13 cellular contexts compared by ENCODE assay signal in the genomic region with DNA sequence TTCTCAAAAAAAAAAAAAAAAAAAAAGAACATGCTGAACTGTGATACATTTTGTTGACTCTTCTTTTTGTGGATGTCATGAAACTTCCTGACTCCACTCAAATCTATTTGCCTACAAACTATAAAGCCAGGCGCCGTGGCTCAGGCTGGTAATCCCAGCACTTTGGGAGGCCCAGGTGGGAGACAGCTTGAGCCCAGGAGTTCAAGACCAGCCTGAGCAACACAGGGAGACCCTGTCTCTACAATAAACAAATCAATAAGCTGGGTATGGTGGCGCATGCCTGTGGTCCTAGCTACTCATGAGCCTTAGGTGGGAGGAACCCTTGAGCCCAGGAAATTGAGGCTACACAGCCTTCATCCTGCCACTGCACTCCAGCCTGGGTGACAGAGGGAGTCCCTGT. TPM values are rescaled to one million over a fixed set of nuclear protein-coding genes. Genes with fewer than 3 reads are reported as not detected.
DNase-seq lines count a peak whose midpoint lies in the region; ATAC-seq, FAIRE-seq and TF ChIP-seq lines count a peak whose summit lies in the region.
"Had no signal": no experiment of that assay in that cellular context is flagged by ENCODE, and none has a peak within 500 bp of the region (broad histone marks: within the 10 kb centered on the region; RNA-seq: fewer than 3 reads in every experiment).

No MANE protein-coding gene starts in this region.

- H3K9me3 ChIP-seq in IMR-90 (ENCODE audit: control insufficient read depth, insufficient read depth, low read length): no peaks in the 10 kb centered on the region
- H3K9me3 ChIP-seq in kidney (ENCODE audit: control insufficient read depth in 1 of 2, low read length in 2 of 2): no peaks in the 10 kb centered on the region
- H3K9me3 ChIP-seq: pancreas, tibial nerve had no signal

- no peak overlapping the region for H2BK20ac ChIP-seq in IMR-90 (ENCODE audit: low read depth, low read length)

- no CpG with 5 or more reads among the region's 3 CpGs for WGBS in IMR-90 (ENCODE audit: extremely low coverage in 2 of 2, insufficient read length in 1 of 2), 2 experiments

- H2BK120ac ChIP-seq in IMR-90 (ENCODE audit: low read depth, low read length): no peak overlapping the region

- no peak for TF ChIP-seq POLR2A in IMR-90 (IDR thresholded peaks at IDR 0.05; ENCODE audit: low read depth, low read length)

- ATAC-seq in IMR-90 (ENCODE audit: low read depth) (no peak), HG02623 (IDR thresholded peaks at IDR 0.05; ENCODE audit: unreplicated experiment) (no peak)
- ATAC-seq: pancreas had no signal

- BruUV-seq in IMR-90 (replicated peaks; lab: Mats Ljungman, UMichigan): no TSS peak

- H3K79me1 ChIP-seq in IMR-90 (ENCODE audit: low read depth in 1 of 2, low read length in 2 of 2): peaks cover 20 to 60% of the 10 kb centered on the region in 2 experiments

- H4K5ac ChIP-seq in IMR-90 (ENCODE audit: low read depth, low read length): no peak overlapping the region

- CTCF ChIA-PET in IMR-90 (lab: Yijun Ruan, JAX): interaction anchor here (1.6 kb wide), 1 partner anchor 55 kb away, joined by 4 read pairs; no protein-coding TSS in a partner anchor

- H3K36me3 ChIP-seq in IMR-90 (ENCODE audit: control insufficient read depth, insufficient read depth, low read length): peaks cover 23% of the 10 kb centered on the region
- H3K36me3 ChIP-seq in kidney (ENCODE audit: control insufficient read depth in 1 of 2, insufficient read depth in 2 of 2, low read length in 2 of 2): peaks cover 3% of the 10 kb centered on the region in 2 donors
- H3K36me3 ChIP-seq: pancreas had no signal

- H3K14ac ChIP-seq in IMR-90 (replicated peaks; ENCODE audit: low read depth, low read length): no peak overlapping the region

- H2AK9ac ChIP-seq in IMR-90 (replicated peaks; ENCODE audit: low read depth, low read length, poor library complexity): peak overlapping the region; percentile 65

- no peak overlapping the region for H4K91ac ChIP-seq in IMR-90 (ENCODE audit: insufficient read depth, low read depth, low read length)

- H2AFZ ChIP-seq in IMR-90 (replicated peaks; ENCODE audit: low read length, poor library complexity): no peak overlapping the region
- H2AFZ ChIP-seq: PC-9 had no signal

- peaks cover 8% of the 10 kb centered on the region; the same call in 1 of the 2 replicates for H4K20me1 ChIP-seq in IMR-90 (ENCODE audit: insufficient read depth, low read length)

- intact Hi-C loops in IMR-90 (cut with micrococcal nuclease) (no loop called here), kidney (cut with DNase I) (no loop called here)

- H3K56ac ChIP-seq in IMR-90 (ENCODE audit: extremely low read depth, insufficient read depth, low read length): no peak overlapping the region

- H2AK5ac ChIP-seq in IMR-90 (ENCODE audit: low read depth, low read length): no peak overlapping the region

- H3K4me3 ChIP-seq in IMR-90 (ENCODE audit: insufficient read depth, low read depth, low read length) (no peak overlapping the region), kidney (ENCODE audit: low read length in 2 of 2) (no peak overlapping the region)
- H3K4me3 ChIP-seq: pancreas, tibial nerve had no signal

- peaks cover 9% of the 10 kb centered on the region; the same call in 1 of the 2 replicates for H3K9me1 ChIP-seq in IMR-90 (ENCODE audit: insufficient read depth, low read length)

- H2BK5ac ChIP-seq in IMR-90 (ENCODE audit: low read depth, low read length, poor library complexity, severe bottlenecking): no peak overlapping the region

- H3K4me1 ChIP-seq in IMR-90 (ENCODE audit: control insufficient read depth, insufficient read depth, low read length): no peaks in the 10 kb centered on the region; the same call in 1 of the 2 replicates
- no peaks in the 10 kb centered on the region for H3K4me1 ChIP-seq in kidney (ENCODE audit: control insufficient read depth in 1 of 2, insufficient read depth in 1 of 2, low read depth in 1 of 2, low read length in 2 of 2)

- dilution Hi-C loops in IMR-90 (cut with HindIII; ENCODE audit: low sequenced_read_pairs, unreplicated experiment): no loop called here

- DNase-seq in NCI-H82 (lab: John Stamatoyannopoulos, UW): peak; percentile 45
- no peak for DNase-seq in NCI-H82 treated with DMSO at 0.1 percent for 48 hours (lab: John Stamatoyannopoulos, UW; ENCODE audit: unreplicated experiment)
- no peak for DNase-seq in IMR-90
- peak; percentile 38 for DNase-seq in kidney
- no peak for DNase-seq in glomerular visceral epithelial cell (ENCODE audit: extremely low spot score)
- DNase-seq: NCI-H1417 treated with DMSO at 0.1 percent for 48 hours, NCI-H446 treated with DMSO at 0.1 percent for 48 hours, pancreas, PC-9 had no signal

- no peak overlapping the region for H4K8ac ChIP-seq in IMR-90 (ENCODE audit: low read depth in 2 of 2, low read length in 2 of 2)

- H3K4me2 ChIP-seq in IMR-90 (ENCODE audit: low read depth, low read length): no peak overlapping the region

- peak overlapping the region; percentile 61 for H3K23ac ChIP-seq in IMR-90 (ENCODE audit: low read depth, low read length)

- POLR2A ChIA-PET in IMR-90 (lab: Charles Lee; ENCODE audit: unreplicated experiment): interaction anchor here (0.7 kb wide), 1 partner anchor 84 kb away, joined by 16 read pairs; no protein-coding TSS in a partner anchor

- in situ Hi-C loops in IMR-90 (cut with MboI; ENCODE audit: low sequenced_read_pairs): no loop called here

- H3K27ac ChIP-seq in IMR-90 (ENCODE audit: insufficient read depth, low read length) (no peak overlapping the region), kidney (ENCODE audit: low read depth in 2 of 2, low read length in 2 of 2) (no peak overlapping the region)
- H3K27ac ChIP-seq: pancreas, PC-9 had no signal

- no peak for TF ChIP-seq CTCF in IMR-90 (conservative IDR thresholded peaks at IDR 0.05; ENCODE audit: low read depth, low read length)
- no peak for TF ChIP-seq CTCF in kidney (IDR thresholded peaks at IDR 0.05; ENCODE audit: borderline replicate concordance, extremely low read depth, insufficient read depth)

- no peak overlapping the region for H3K18ac ChIP-seq in IMR-90 (ENCODE audit: low read depth, low read length)

- H3K4ac ChIP-seq in IMR-90 (ENCODE audit: low read depth, low read length): no peak overlapping the region

- FAIRE-seq in kidney (lab: Jason Lieb, UNC): no peak
- FAIRE-seq: A204.1, astrocyte, pancreas had no signal

- no peak overlapping the region for H2BK15ac ChIP-seq in IMR-90 (ENCODE audit: low read depth, low read length)

- H3K9ac ChIP-seq in IMR-90 (ENCODE audit: low read depth, low read length) (no peak overlapping the region), kidney (ENCODE audit: low read length in 2 of 2) (no peak overlapping the region)

- no peak for TF ChIP-seq RAD21 in IMR-90 (IDR thresholded peaks at IDR 0.05; ENCODE audit: low read length)

- H3K27me3 ChIP-seq in IMR-90 (ENCODE audit: control insufficient read depth, insufficient read depth, low read length): no peaks in the 10 kb centered on the region
- H3K27me3 ChIP-seq: pancreas, tibial nerve had no signal

TF ChIP-seq in IMR-90, 13 proteins besides CTCF, POLR2A, EP300 and RAD21 (continues in another document):
- TF ChIP-seq BHLHE40 (IDR thresholded peaks at IDR 0.05; ENCODE audit: low read depth, low read length): no peak
- no peak for TF ChIP-seq RFX5 (IDR thresholded peaks at IDR 0.05; ENCODE audit: low read depth, low read length)
- no peak for TF ChIP-seq CEBPB (IDR thresholded peaks at IDR 0.05; ENCODE audit: low read depth, low read length)
- no peak for TF ChIP-seq CHD1 (IDR thresholded peaks at IDR 0.05; ENCODE audit: low read depth, low read length)
- TF ChIP-seq MAFK (IDR thresholded peaks at IDR 0.05; ENCODE audit: low read depth, low read length): no peak
- TF ChIP-seq USF2 (IDR thresholded peaks at IDR 0.05; ENCODE audit: low read depth, low read length): no peak
- no peak for TF ChIP-seq SMC3 (IDR thresholded peaks at IDR 0.05; ENCODE audit: low read depth, low read length)
- TF ChIP-seq RCOR1 (IDR thresholded peaks at IDR 0.05; ENCODE audit: insufficient replicate concordance, low read length): no peak

RNA-seq across cellular contexts. Expression of gene NT5C, which starts 1.5 kb away (rescaled TPM):
- total RNA-seq in IMR-90 (2012; rRNA removed): 23.1 and 24.0 TPM in 2 replicates
- 44.6 and 62.1 TPM in 2 replicates for polyA plus RNA-seq in IMR-90 (2012; rRNA removed)
- polyA plus RNA-seq in IMR-90 (2012; cell fraction: cytosol; rRNA removed): 36.7 and 49.9 TPM in 2 replicates
- 78.2 and 163 TPM in 2 replicates for polyA plus RNA-seq in IMR-90 (2012; cell fraction: nucleus; rRNA removed; ENCODE audit: low replicate concordance)
- 59.4 TPM for total RNA-seq in kidney
- 74.9 TPM for polyA plus RNA-seq in kidney (ENCODE audit: insufficient read depth, low read depth, low replicate concordance)

RNA-seq across cellular contexts. Expression of gene JPT1, which starts 21.3 kb away (rescaled TPM):
- total RNA-seq in IMR-90 (2012; rRNA removed) (118 and 127 TPM in 2 replicates), kidney (76.4 TPM)
- polyA plus RNA-seq in IMR-90 (2012; rRNA removed) (236 and 272 TPM in 2 replicates), kidney (ENCODE audit: insufficient read depth, low read depth, low replicate concordance) (122 TPM)
- 333 and 450 TPM in 2 replicates for polyA plus RNA-seq in IMR-90 (2012; cell fraction: cytosol; rRNA removed)
- polyA plus RNA-seq in IMR-90 (2012; cell fraction: nucleus; rRNA removed; ENCODE audit: low replicate concordance): 92.9 and 111 TPM in 2 replicates

RNA-seq across cellular contexts. Expression of gene ARMC7, which starts 23.2 kb away (rescaled TPM):
- total RNA-seq in IMR-90 (2012; rRNA removed) (1.7 and 1.8 TPM in 2 replicates), kidney (31.8 TPM)
- polyA plus RNA-seq in IMR-90 (2012; rRNA removed) (6.9 and 7.3 TPM in 2 replicates), kidney (ENCODE audit: insufficient read depth, low read depth, low replicate concordance) (35.1 TPM)
- polyA plus RNA-seq in IMR-90 (2012; cell fraction: cytosol; rRNA removed): 7.1 and 7.3 TPM in 2 replicates
- polyA plus RNA-seq in IMR-90 (2012; cell fraction: nucleus; rRNA removed; ENCODE audit: low replicate concordance): 4.8 and 7.7 TPM in 2 replicates

RNA-seq across cellular contexts. Expression of gene SLC16A5, which starts 45.2 kb away (rescaled TPM):
- total RNA-seq in IMR-90 (2012; rRNA removed): 1.1 and 1.8 TPM in 2 replicates
- 5.9 and 7.1 TPM in 2 replicates for polyA plus RNA-seq in IMR-90 (2012; rRNA removed)
- polyA plus RNA-seq in IMR-90 (2012; cell fraction: cytosol; rRNA removed): 1.9 and 9.5 TPM in 2 replicates
- 19.4 and 39.3 TPM in 2 replicates for polyA plus RNA-seq in IMR-90 (2012; cell fraction: nucleus; rRNA removed; ENCODE audit: low replicate concordance)
- 184 TPM for total RNA-seq in kidney
- 28.4 TPM for polyA plus RNA-seq in kidney (ENCODE audit: insufficient read depth, low read depth, low replicate concordance)

RNA-seq across cellular contexts. Expression of gene SUMO2, which starts 49.8 kb away (rescaled TPM):
- total RNA-seq in IMR-90 (2012; rRNA removed) (71.3 and 133 TPM in 2 replicates), kidney (315 TPM)
- polyA plus RNA-seq in IMR-90 (2012; rRNA removed) (75.5 and 83.7 TPM in 2 replicates), kidney (ENCODE audit: insufficient read depth, low read depth, low replicate concordance) (279 TPM)
- polyA plus RNA-seq in IMR-90 (2012; cell fraction: cytosol; rRNA removed): 40.3 and 59.1 TPM in 2 replicates
- polyA plus RNA-seq in IMR-90 (2012; cell fraction: nucleus; rRNA removed; ENCODE audit: low replicate concordance): 7.6 and 30.4 TPM in 2 replicates

Comparison
In these comparisons a context has a peak if more than half of its experiments do, and no peak if none do; other contexts are left out.
1. DNase-seq: peak in NCI-H82 (single experiment) and kidney (single experiment); none in NCI-H82 treated with DMSO at 0.1 percent for 48 hours (single experiment), IMR-90 (single experiment) and glomerular visceral epithelial cell (single experiment).
2. RNA of gene ARMC7, which starts 23.2 kb away (total RNA-seq): 31.8 TPM in kidney (single experiment); 1.7 to 1.8 TPM in IMR-90; every median in the first group is over 10 times any median in the second.